In genomic region chr3:149233323-149233722, GRCh38 we compare ENCODE assay signal across 21 cellular contexts. TPM values are rescaled to one million over a fixed set of nuclear protein-coding genes. Genes with fewer than 3 reads are reported as not detected.
"Had no signal": no experiment of that assay in that cellular context is flagged by ENCODE, and none has a peak within 500 bp of the region (broad histone marks: within the 10 kb centered on the region; RNA-seq: fewer than 3 reads in every experiment).

No MANE protein-coding gene starts in this region.

- H3K4me1 Mint-ChIP-seq: activated CD4-positive, alpha-beta T cell treated with anti-CD3 and anti-CD28 coated beads, Interleukin-2, amount 10 ng/mL, durations not matched to agents 24 days and 14 days; natural killer cell had no signal

- DNase-seq: activated CD4-positive, alpha-beta T cell treated with anti-CD3 and anti-CD28 coated beads, Interleukin-2, amount 10 ng/mL, durations not matched to agents 24 days and 14 days; activated CD4-positive, CD25-positive, alpha-beta regulatory T cell; activated CD8-positive, alpha-beta memory T cell treated with anti-CD3 and anti-CD28 coated beads, Interleukin-2, amount 50 U/mL, for 4 hours; activated CD8-positive, alpha-beta T cell treated with anti-CD3 and anti-CD28 coated beads, Interleukin-2, amount 10 ng/mL, durations not matched to agents 7 days and 5 days; activated gamma-delta T cell; activated T-cell treated with anti-CD3 and anti-CD28 coated beads, Interleukin-2, amount 50 U/mL, for 48 hours; body of pancreas; central memory CD4-positive, alpha-beta T cell; colonic mucosa; foreskin melanocyte; heart right ventricle; natural killer cell; nucleus accumbens; right cardiac atrium; small intestine; stimulated activated CD4-positive, alpha-beta T cell treated with anti-CD3 and anti-CD28 coated beads, Interleukin-4, amount 100 ng/mL, for 4 hours; stimulated activated CD8-positive, alpha-beta memory T cell treated with anti-CD3 and anti-CD28 coated beads, Interleukin-4, amount 100 ng/mL, for 48 hours; stimulated activated naive CD4-positive, alpha-beta T cell treated with Interleukin-2 at 50 U/mL for 16 hours; substantia nigra had no signal

- ATAC-seq: activated CD8-positive, alpha-beta T cell treated with anti-CD3 and anti-CD28 coated beads, Interleukin-2, amount 10 ng/mL, durations not matched to agents 7 days and 5 days; activated naive CD4-positive, alpha-beta T cell treated with anti-CD3 and anti-CD28 coated beads, Interleukin-2, amount 50 U/mL, for 72 hours; body of pancreas; heart right ventricle; natural killer cell; right cardiac atrium had no signal

- H3K36me3 Mint-ChIP-seq: activated naive CD4-positive, alpha-beta T cell treated with anti-CD3 and anti-CD28 coated beads, Interleukin-2, amount 50 U/mL, for 72 hours; natural killer cell had no signal

- H3K27ac Mint-ChIP-seq: activated CD4-positive, alpha-beta T cell treated with anti-CD3 and anti-CD28 coated beads, Interleukin-2, amount 10 ng/mL, durations not matched to agents 24 days and 14 days; activated CD8-positive, alpha-beta T cell treated with anti-CD3 and anti-CD28 coated beads, Interleukin-2, amount 10 ng/mL, durations not matched to agents 7 days and 5 days; activated naive CD4-positive, alpha-beta T cell treated with anti-CD3 and anti-CD28 coated beads, Interleukin-2, amount 50 U/mL, for 72 hours; natural killer cell had no signal

- H3K4me3 Mint-ChIP-seq: activated CD4-positive, alpha-beta T cell treated with anti-CD3 and anti-CD28 coated beads, Interleukin-2, amount 10 ng/mL, durations not matched to agents 24 days and 14 days; activated CD8-positive, alpha-beta T cell treated with anti-CD3 and anti-CD28 coated beads, Interleukin-2, amount 10 ng/mL, durations not matched to agents 7 days and 5 days; natural killer cell had no signal

- H3K9me3 Mint-ChIP-seq: activated naive CD4-positive, alpha-beta T cell treated with anti-CD3 and anti-CD28 coated beads, Interleukin-2, amount 50 U/mL, for 72 hours; natural killer cell had no signal

RNA-seq across cellular contexts. Expression of gene CP, which starts 11.7 kb away (rescaled TPM):
- total RNA-seq: activated CD4-positive, alpha-beta T cell treated with anti-CD3 and anti-CD28 coated beads, Interleukin-2, amount 10 ng/mL, durations not matched to agents 24 days and 14 days; activated CD8-positive, alpha-beta T cell treated with anti-CD3 and anti-CD28 coated beads, Interleukin-2, amount 10 ng/mL, durations not matched to agents 7 days and 5 days; activated naive CD4-positive, alpha-beta T cell treated with anti-CD3 and anti-CD28 coated beads, Interleukin-2, amount 50 U/mL, for 72 hours; natural killer cell; T-helper 1 cell treated with Interleukin-12 subunit alpha and Interleukin-12 subunit beta and Interleukin-4 antibody, amounts not matched to agents 30 ng/mL and 1 ng/mL, for 36 hours had no signal
